17 cellular contexts compared by ENCODE assay signal in the genomic region with DNA sequence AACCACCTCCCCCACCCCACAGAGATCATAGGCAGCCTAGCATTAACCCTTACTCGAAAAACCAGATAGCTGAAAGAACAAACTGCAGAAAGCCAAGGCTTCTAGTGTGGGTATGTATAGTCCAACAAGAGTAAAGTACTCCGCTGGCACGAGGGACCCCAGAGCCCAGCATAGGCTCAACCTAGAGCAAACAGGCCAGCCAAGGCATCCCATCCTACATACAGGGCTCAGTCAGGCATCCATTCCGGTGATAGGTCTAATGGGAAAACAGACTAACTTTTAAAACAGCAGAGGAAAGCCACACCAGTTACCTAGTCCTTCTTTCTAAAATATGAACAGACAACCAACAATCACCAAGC. TPM values are rescaled to one million over a fixed set of nuclear protein-coding genes. Genes with fewer than 3 reads are reported as not detected.
DNase-seq lines count a peak whose midpoint lies in the region; ATAC-seq, FAIRE-seq and TF ChIP-seq lines count a peak whose summit lies in the region.
"Had no signal": no experiment of that assay in that cellular context is flagged by ENCODE, and none has a peak within 500 bp of the region (broad histone marks: within the 10 kb centered on the region; RNA-seq: fewer than 3 reads in every experiment).

No MANE protein-coding gene starts in this region.

- peak overlapping the region; percentile 62 to 74 (median 65) for H3K27ac Mint-ChIP-seq in IgD-negative memory B cell
- H3K27ac Mint-ChIP-seq in brain, result peak overlapping the region in 4 of 5 experiments; percentile 11 to 65 (median 44)
- peak overlapping the region; percentile 67 for H3K27ac Mint-ChIP-seq in memory B cell
- H3K27ac Mint-ChIP-seq in nephron progenitor cell, result no peak overlapping the region
- H3K27ac Mint-ChIP-seq: activated CD4-positive, alpha-beta memory T cell treated with anti-CD3 and anti-CD28 coated beads, Interleukin-2, amount 10 ng/mL, durations not matched to agents 7 days and 5 days; activated naive CD4-positive, alpha-beta T cell treated with anti-CD3 and anti-CD28 coated beads, Interleukin-2, amount 10 ng/mL, durations not matched to agents 7 days and 5 days; activated T-cell treated with anti-CD3 and anti-CD28 coated beads, Interleukin-2, amount 50 U/mL, for 24 hours had no signal

- no peak overlapping the region for H3K4me2 ChIP-seq in smooth muscle cell

- H3K27ac ChIP-seq in stomach smooth muscle (ENCODE audit: low read length), result peak overlapping the region; percentile 66
- H3K27ac ChIP-seq in smooth muscle cell (ENCODE audit: low read depth), result no peak overlapping the region
- H3K27ac ChIP-seq: body of pancreas, prostate gland had no signal

- TF ChIP-seq CTCF in brain (conservative IDR thresholded peaks at IDR 0.05), result no peak
- TF ChIP-seq CTCF in nephron progenitor cell (IDR thresholded peaks at IDR 0.05), result no peak
- TF ChIP-seq CTCF in smooth muscle cell (IDR thresholded peaks at IDR 0.05; ENCODE audit: borderline replicate concordance, insufficient read depth, poor library complexity, severe bottlenecking), result no peak

- no peaks in the 10 kb centered on the region for H3K9me3 ChIP-seq in stomach smooth muscle (ENCODE audit: control insufficient read depth in 2 of 2, low read length in 2 of 2)
- no peaks in the 10 kb centered on the region for H3K9me3 ChIP-seq in smooth muscle cell (replicated peaks; ENCODE audit: low read depth)
- H3K9me3 ChIP-seq: body of pancreas, prostate gland had no signal

- no peak for ATAC-seq in memory B cell (ENCODE audit: low read depth)
- ATAC-seq: HepG2 had no signal

- H3K4me1 Mint-ChIP-seq in IgD-negative memory B cell (peaks cover 45 to 64% (median 62%) of the 10 kb centered on the region in 3 donors), brain (peaks cover 34% of the 10 kb centered on the region), memory B cell (peaks cover 51% of the 10 kb centered on the region), nephron progenitor cell (peaks cover 11% of the 10 kb centered on the region)

- H3K4me3 ChIP-seq in stomach smooth muscle (ENCODE audit: low read length in 2 of 2), result peak overlapping the region in 1 of 2 donors; percentile 36
- no peak overlapping the region for H3K4me3 ChIP-seq in smooth muscle cell
- H3K4me3 ChIP-seq: body of pancreas, prostate gland had no signal

- H3F3A ChIP-seq in smooth muscle cell (ENCODE audit: low read depth), result no peaks in the 10 kb centered on the region

- H3K4me3 Mint-ChIP-seq in IgD-negative memory B cell (peak overlapping the region in 3 of 4 donors; percentile 24 to 71 (median 62)), brain (peak overlapping the region in 1 of 5 experiments; percentile 4), memory B cell (peak overlapping the region; percentile 37), nephron progenitor cell (no peak overlapping the region)
- H3K4me3 Mint-ChIP-seq: activated CD4-positive, alpha-beta memory T cell treated with anti-CD3 and anti-CD28 coated beads, Interleukin-2, amount 10 ng/mL, durations not matched to agents 7 days and 5 days; activated naive CD4-positive, alpha-beta T cell treated with anti-CD3 and anti-CD28 coated beads, Interleukin-2, amount 10 ng/mL, durations not matched to agents 7 days and 5 days; activated T-cell treated with anti-CD3 and anti-CD28 coated beads, Interleukin-2, amount 50 U/mL, for 24 hours; CD8-positive, alpha-beta memory T cell had no signal

- H3K36me3 ChIP-seq in stomach smooth muscle (ENCODE audit: control insufficient read depth in 2 of 2, insufficient read depth in 2 of 2, low read length in 2 of 2) (no peaks in the 10 kb centered on the region), smooth muscle cell (ENCODE audit: low read depth) (no peaks in the 10 kb centered on the region)
- H3K36me3 ChIP-seq: prostate gland had no signal

- H3K27me3 Mint-ChIP-seq in IgD-negative memory B cell (no peaks in the 10 kb centered on the region), brain (no peaks in the 10 kb centered on the region), memory B cell (no peaks in the 10 kb centered on the region), nephron progenitor cell (ENCODE audit: low read depth, poor library complexity) (peaks cover 3% of the 10 kb centered on the region)
- H3K27me3 Mint-ChIP-seq: activated CD4-positive, alpha-beta memory T cell treated with anti-CD3 and anti-CD28 coated beads, Interleukin-2, amount 10 ng/mL, durations not matched to agents 7 days and 5 days; activated naive CD4-positive, alpha-beta T cell treated with anti-CD3 and anti-CD28 coated beads, Interleukin-2, amount 10 ng/mL, durations not matched to agents 7 days and 5 days; activated T-cell treated with anti-CD3 and anti-CD28 coated beads, Interleukin-2, amount 50 U/mL, for 24 hours; CD8-positive, alpha-beta memory T cell had no signal

- H3K9ac ChIP-seq in stomach smooth muscle (ENCODE audit: low read length in 2 of 2) (no peak overlapping the region), smooth muscle cell (ENCODE audit: low read depth) (no peak overlapping the region)

- no peaks in the 10 kb centered on the region for H4K20me1 ChIP-seq in smooth muscle cell (ENCODE audit: low read depth)

- WGBS in smooth muscle cell (ENCODE audit: low lambda C conversion rate), result 94% methylated on average over 4 of the region's 4 CpGs

- no peaks in the 10 kb centered on the region for H3K27me3 ChIP-seq in stomach smooth muscle (ENCODE audit: control insufficient read depth in 1 of 2, insufficient read depth in 2 of 2, low read length in 2 of 2)
- H3K27me3 ChIP-seq in smooth muscle cell (ENCODE audit: low read depth), result no peaks in the 10 kb centered on the region
- H3K27me3 ChIP-seq: body of pancreas had no signal

- no peaks in the 10 kb centered on the region for H3K79me2 ChIP-seq in smooth muscle cell (ENCODE audit: low read depth)

- no peak for DNase-seq in memory B cell (ENCODE audit: low spot score in 2 of 2)
- no peak for DNase-seq in nephron progenitor cell
- no peak for DNase-seq in urothelium cell line (ENCODE audit: low spot score)
- DNase-seq in smooth muscle cell (lab: John Stamatoyannopoulos, UW; ENCODE audit: unreplicated experiment), result no peak
- no peak for DNase-seq in DMS 273 treated with DMSO at 0.1 percent for 48 hours (lab: John Stamatoyannopoulos, UW)
- DNase-seq: activated CD4-positive, alpha-beta memory T cell treated with anti-CD3 and anti-CD28 coated beads, Interleukin-2, amount 10 ng/mL, durations not matched to agents 7 days and 5 days; activated naive CD4-positive, alpha-beta T cell treated with anti-CD3 and anti-CD28 coated beads, Interleukin-2, amount 10 ng/mL, durations not matched to agents 7 days and 5 days; activated T-cell treated with anti-CD3 and anti-CD28 coated beads, Interleukin-2, amount 50 U/mL, for 24 hours; CD8-positive, alpha-beta memory T cell; NCI-H1694 treated with DMSO at 0.1 percent for 48 hours had no signal

- no peak for FAIRE-seq in urothelium cell line (lab: Jason Lieb, UNC)
- FAIRE-seq: H54, HepG2 had no signal

- peaks cover 5% of the 10 kb centered on the region for H3K36me3 Mint-ChIP-seq in IgD-negative memory B cell
- no peaks in the 10 kb centered on the region for H3K36me3 Mint-ChIP-seq in brain
- H3K36me3 Mint-ChIP-seq in memory B cell, result peaks cover 10% of the 10 kb centered on the region
- peaks cover 7% of the 10 kb centered on the region for H3K36me3 Mint-ChIP-seq in nephron progenitor cell (ENCODE audit: low read depth)
- H3K36me3 Mint-ChIP-seq: CD8-positive, alpha-beta memory T cell had no signal

- peaks cover 22% of the 10 kb centered on the region for H3K4me1 ChIP-seq in stomach smooth muscle (ENCODE audit: control insufficient read depth, insufficient read depth, low read length)
- H3K4me1 ChIP-seq in smooth muscle cell (ENCODE audit: low read depth), result no peaks in the 10 kb centered on the region
- H3K4me1 ChIP-seq: prostate gland had no signal

- no peak overlapping the region for H2AFZ ChIP-seq in smooth muscle cell (ENCODE audit: low read depth)

- H3K9me3 Mint-ChIP-seq in IgD-negative memory B cell (peaks cover 0 to 1% (median 0%) of the 10 kb centered on the region in 3 donors), brain (no peaks in the 10 kb centered on the region), memory B cell (no peaks in the 10 kb centered on the region), nephron progenitor cell (peaks cover 10% of the 10 kb centered on the region)
- H3K9me3 Mint-ChIP-seq: activated CD4-positive, alpha-beta memory T cell treated with anti-CD3 and anti-CD28 coated beads, Interleukin-2, amount 10 ng/mL, durations not matched to agents 7 days and 5 days; activated naive CD4-positive, alpha-beta T cell treated with anti-CD3 and anti-CD28 coated beads, Interleukin-2, amount 10 ng/mL, durations not matched to agents 7 days and 5 days; activated T-cell treated with anti-CD3 and anti-CD28 coated beads, Interleukin-2, amount 50 U/mL, for 24 hours; CD8-positive, alpha-beta memory T cell had no signal

RNA-seq across cellular contexts. Expression of gene DIPK1A, which starts 17.8 kb away (rescaled TPM):
- polyA plus RNA-seq in IgD-negative memory B cell (29.2 TPM), brain (ENCODE audit: insufficient read depth, low read depth, low replicate concordance) (9.7 TPM), smooth muscle cell (7.3 and 8.4 TPM in 2 replicates)
- total RNA-seq in smooth muscle cell, result 8.3 and 8.4 TPM in 2 replicates
